Comparison of ENCODE assay signal across 21 cellular contexts in the genomic region with DNA sequence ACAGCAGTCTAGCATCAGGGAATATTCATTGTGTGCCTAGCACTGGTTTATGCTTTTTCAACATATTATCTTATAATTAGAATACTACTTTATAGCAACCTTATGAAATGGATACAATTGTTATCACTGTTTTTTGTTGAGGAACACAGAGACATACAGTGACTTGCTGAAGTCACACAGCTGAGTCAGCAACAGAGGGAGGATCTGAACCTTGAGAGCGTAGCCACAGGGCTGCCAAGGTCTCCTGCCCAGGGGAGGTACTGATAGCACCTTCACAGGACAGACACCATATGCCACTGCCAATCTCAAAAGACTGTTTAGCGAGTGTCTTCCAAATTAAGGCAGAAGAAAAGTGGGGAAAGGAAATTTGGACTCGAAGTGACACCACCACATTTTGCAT.
A peak's percentile ranks its signal among the peaks of the same experiment; 100 is the strongest.
DNase-seq lines count a peak whose midpoint lies in the region; ATAC-seq, FAIRE-seq and TF ChIP-seq lines count a peak whose summit lies in the region.
"Had no signal": no experiment of that assay in that cellular context is flagged by ENCODE, and none has a peak within 500 bp of the region (broad histone marks: within the 10 kb centered on the region; RNA-seq: fewer than 3 reads in every experiment).

No MANE protein-coding gene starts in this region.

- DNase-seq in activated naive CD8-positive, alpha-beta T cell treated with anti-CD3 and anti-CD28 coated beads, Interleukin-2, amount 50 U/mL, for 24 hours = no peak
- DNase-seq in NCI-H2171 (lab: John Stamatoyannopoulos, UW) = peak; percentile 3
- DNase-seq in kidney = peak; percentile 9
- DNase-seq in stimulated activated effector memory CD8-positive, alpha-beta T cell treated with anti-CD3 and anti-CD28 coated beads, Interleukin-12 subunit alpha, Interleukin-12 subunit beta, amount 100 ng/mL, for 72 hours (ENCODE audit: low spot score in 2 of 2) = no peak
- no peak for DNase-seq in HT-29 (ENCODE audit: low spot score)
- no peak for DNase-seq in activated CD4-positive, alpha-beta T cell treated with anti-CD3 and anti-CD28 coated beads for 48 hours
- no peak for DNase-seq in RCC 7860 (ENCODE audit: low spot score)
- DNase-seq: 8988T; C1 segment of cervical spinal cord; Calu3; CD4-positive, alpha-beta memory T cell; COR-L47; DMS53; DMS79 treated with DMSO at 0.1 percent for 48 hours; GF-D8; GOT3; HFFc6 had no signal

- no peak for FAIRE-seq in kidney (lab: Jason Lieb, UNC)
- no peak for FAIRE-seq in RCC 7860 (lab: Jason Lieb, UNC)
- FAIRE-seq: GM12892, H54 had no signal

- no peaks in the 10 kb centered on the region for H3K9me3 Mint-ChIP-seq in activated naive CD8-positive, alpha-beta T cell (ENCODE audit: low read depth)
- no peaks in the 10 kb centered on the region for H3K9me3 Mint-ChIP-seq in activated naive CD8-positive, alpha-beta T cell treated with anti-CD3 and anti-CD28 coated beads, Interleukin-2, amount 50 U/mL, for 24 hours
- no peaks in the 10 kb centered on the region for H3K9me3 Mint-ChIP-seq in stimulated activated effector memory CD8-positive, alpha-beta T cell treated with anti-CD3 and anti-CD28 coated beads, Interleukin-12 subunit alpha, Interleukin-12 subunit beta, amount 100 ng/mL, for 72 hours
- H3K9me3 Mint-ChIP-seq: CD4-positive, alpha-beta memory T cell; HFFc6 had no signal

- H3K27ac ChIP-seq in kidney (ENCODE audit: low read depth in 2 of 2, low read length in 2 of 2) = no peak overlapping the region

- H3K4me1 Mint-ChIP-seq in activated naive CD8-positive, alpha-beta T cell (ENCODE audit: low read depth) = no peaks in the 10 kb centered on the region
- H3K4me1 Mint-ChIP-seq in activated naive CD8-positive, alpha-beta T cell treated with anti-CD3 and anti-CD28 coated beads, Interleukin-2, amount 50 U/mL, for 24 hours = no peaks in the 10 kb centered on the region
- H3K4me1 Mint-ChIP-seq in stimulated activated effector memory CD8-positive, alpha-beta T cell treated with anti-CD3 and anti-CD28 coated beads, Interleukin-12 subunit alpha, Interleukin-12 subunit beta, amount 100 ng/mL, for 72 hours = peaks cover 4% of the 10 kb centered on the region
- H3K4me1 Mint-ChIP-seq: CD4-positive, alpha-beta memory T cell had no signal

- peak overlapping the region; percentile 34 for H3K27ac Mint-ChIP-seq in activated naive CD8-positive, alpha-beta T cell
- no peak overlapping the region for H3K27ac Mint-ChIP-seq in activated naive CD8-positive, alpha-beta T cell treated with anti-CD3 and anti-CD28 coated beads, Interleukin-2, amount 50 U/mL, for 24 hours
- H3K27ac Mint-ChIP-seq in stimulated activated effector memory CD8-positive, alpha-beta T cell treated with anti-CD3 and anti-CD28 coated beads, Interleukin-12 subunit alpha, Interleukin-12 subunit beta, amount 100 ng/mL, for 72 hours = peak overlapping the region; percentile 23
- H3K27ac Mint-ChIP-seq: HFFc6 had no signal

- no peak for TF ChIP-seq CTCF in kidney (IDR thresholded peaks at IDR 0.05; ENCODE audit: borderline replicate concordance, extremely low read depth, insufficient read depth)

- no peaks in the 10 kb centered on the region for H3K9me3 ChIP-seq in kidney (ENCODE audit: control insufficient read depth in 1 of 2, low read length in 2 of 2)
- H3K9me3 ChIP-seq: HAP-1 had no signal

- H3K27me3 Mint-ChIP-seq in activated naive CD8-positive, alpha-beta T cell = no peaks in the 10 kb centered on the region
- H3K27me3 Mint-ChIP-seq in activated naive CD8-positive, alpha-beta T cell treated with anti-CD3 and anti-CD28 coated beads, Interleukin-2, amount 50 U/mL, for 24 hours = no peaks in the 10 kb centered on the region
- H3K27me3 Mint-ChIP-seq: CD4-positive, alpha-beta memory T cell had no signal

- peaks cover 60 to 70% of the 10 kb centered on the region in 2 donors for H3K36me3 ChIP-seq in kidney (ENCODE audit: control insufficient read depth in 1 of 2, insufficient read depth in 2 of 2, low read length in 2 of 2)

- H3K36me3 Mint-ChIP-seq in activated naive CD8-positive, alpha-beta T cell = peaks cover 15% of the 10 kb centered on the region
- peaks cover 49% of the 10 kb centered on the region for H3K36me3 Mint-ChIP-seq in activated naive CD8-positive, alpha-beta T cell treated with anti-CD3 and anti-CD28 coated beads, Interleukin-2, amount 50 U/mL, for 24 hours (ENCODE audit: low read depth)
- H3K36me3 Mint-ChIP-seq in stimulated activated effector memory CD8-positive, alpha-beta T cell treated with anti-CD3 and anti-CD28 coated beads, Interleukin-12 subunit alpha, Interleukin-12 subunit beta, amount 100 ng/mL, for 72 hours = peaks cover 90% of the 10 kb centered on the region

- no peak overlapping the region for H3K9ac ChIP-seq in kidney (ENCODE audit: low read length in 2 of 2)

- peaks cover 14 to 20% of the 10 kb centered on the region in 2 donors for H3K4me1 ChIP-seq in kidney (ENCODE audit: control insufficient read depth in 1 of 2, insufficient read depth in 1 of 2, low read depth in 1 of 2, low read length in 2 of 2)
- H3K4me1 ChIP-seq: HAP-1 had no signal

- no peak overlapping the region for H3K4me3 Mint-ChIP-seq in activated naive CD8-positive, alpha-beta T cell
- no peak overlapping the region for H3K4me3 Mint-ChIP-seq in activated naive CD8-positive, alpha-beta T cell treated with anti-CD3 and anti-CD28 coated beads, Interleukin-2, amount 50 U/mL, for 24 hours
- no peak overlapping the region for H3K4me3 Mint-ChIP-seq in stimulated activated effector memory CD8-positive, alpha-beta T cell treated with anti-CD3 and anti-CD28 coated beads, Interleukin-12 subunit alpha, Interleukin-12 subunit beta, amount 100 ng/mL, for 72 hours
- H3K4me3 Mint-ChIP-seq: CD4-positive, alpha-beta memory T cell; HFFc6 had no signal

- no peak for ATAC-seq in activated naive CD8-positive, alpha-beta T cell treated with anti-CD3 and anti-CD28 coated beads, Interleukin-2, amount 50 U/mL, for 24 hours
- no peak for ATAC-seq in stimulated activated effector memory CD8-positive, alpha-beta T cell treated with anti-CD3 and anti-CD28 coated beads, Interleukin-12 subunit alpha, Interleukin-12 subunit beta, amount 100 ng/mL, for 72 hours

- intact Hi-C loops in kidney (cut with DNase I) = no loop called here

- H3K4me3 ChIP-seq in kidney (ENCODE audit: low read length in 2 of 2) = no peak overlapping the region
- H3K4me3 ChIP-seq: HAP-1 had no signal

Comparison
In these comparisons a context has a peak if more than half of its experiments do, and no peak if none do; other contexts are left out.
1. DNase-seq: peak in NCI-H2171 (single experiment) and kidney (single experiment); none in activated naive CD8-positive, alpha-beta T cell treated with anti-CD3 and anti-CD28 coated beads, Interleukin-2, amount 50 U/mL, for 24 hours (single experiment), stimulated activated effector memory CD8-positive, alpha-beta T cell treated with anti-CD3 and anti-CD28 coated beads, Interleukin-12 subunit alpha, Interleukin-12 subunit beta, amount 100 ng/mL, for 72 hours (0 of 2), HT-29 (single experiment), activated CD4-positive, alpha-beta T cell treated with anti-CD3 and anti-CD28 coated beads for 48 hours (single experiment) and RCC 7860 (single experiment).